29 cellular contexts compared by ENCODE assay signal in the genomic region with DNA sequence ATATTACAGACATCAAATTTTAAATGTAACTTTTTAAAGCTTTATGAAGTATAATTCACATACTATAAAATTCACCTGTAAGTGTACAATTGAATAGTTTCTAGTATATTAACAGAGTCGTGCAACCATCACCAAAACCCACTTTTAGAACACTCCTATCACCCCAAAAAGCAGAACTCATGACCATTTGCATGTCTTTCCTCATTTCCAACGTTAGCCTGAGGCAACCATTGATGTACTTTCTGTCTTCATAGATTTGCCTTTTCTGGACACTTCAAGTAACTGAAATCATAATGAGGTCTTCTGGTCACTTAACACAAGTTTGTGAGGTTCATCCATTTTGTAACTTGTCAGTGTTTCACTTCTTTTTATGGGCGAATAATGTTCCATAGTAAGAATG.
"Had no signal": no experiment of that assay in that cellular context is flagged by ENCODE, and none has a peak within 500 bp of the region (broad histone marks: within the 10 kb centered on the region; RNA-seq: fewer than 3 reads in every experiment).

No MANE protein-coding gene starts in this region.

- DNase-seq: activated CD4-positive, alpha-beta memory T cell treated with anti-CD3 and anti-CD28 coated beads, Interleukin-2, amount 10 ng/mL, durations not matched to agents 7 days and 5 days; activated CD4-positive, alpha-beta T cell treated with anti-CD3 and anti-CD28 coated beads for 36 hours; activated CD4-positive, alpha-beta T cell treated with anti-CD3 and anti-CD28 coated beads, Interleukin-2, amount 50 U/mL, for 1 hour; activated CD4-positive, CD25-positive, alpha-beta regulatory T cell; activated gamma-delta T cell treated with Interleukin-2 at 50 U/mL for 16 hours; activated naive CD4-positive, alpha-beta T cell treated with anti-CD3 and anti-CD28 coated beads, Interleukin-2, amount 10 ng/mL, durations not matched to agents 7 days and 5 days; activated naive CD8-positive, alpha-beta T cell treated with anti-CD3 and anti-CD28 coated beads for 36 hours; activated T-cell treated with anti-CD3 and anti-CD28 coated beads, Interleukin-2, amount 50 U/mL, for 72 hours; brain microvascular endothelial cell; cerebellar nuclear complex; colonic mucosa; KBM-7; NCI-H1105 treated with DMSO at 0.1 percent for 48 hours; NCI-H1436 treated with DMSO at 0.1 percent for 48 hours; NCI-H187; NCI-H2081; NCI-H510A treated with DMSO at 0.1 percent for 48 hours; NCI-H69; NK-92 treated with Interleukin-12 subunit alpha and Interleukin-12 subunit beta, amount 100 ng/mL, for 24 hours; Peyer's patch; SHP77; SW 1271; T-helper 9 cell had no signal

- H3K9me3 Mint-ChIP-seq: activated CD4-positive, alpha-beta memory T cell treated with anti-CD3 and anti-CD28 coated beads, Interleukin-2, amount 10 ng/mL, durations not matched to agents 7 days and 5 days; activated naive CD4-positive, alpha-beta T cell treated with anti-CD3 and anti-CD28 coated beads, Interleukin-2, amount 10 ng/mL, durations not matched to agents 7 days and 5 days; activated naive CD8-positive, alpha-beta T cell treated with anti-CD3 and anti-CD28 coated beads for 36 hours; activated T-cell treated with anti-CD3 and anti-CD28 coated beads, Interleukin-2, amount 50 U/mL, for 72 hours; activated T-helper 2 cell treated with anti-CD3 and anti-CD28 coated beads, Interferon-gamma antibody, Interleukin-2, Interleukin-4, amounts not matched to agents 10 μg/mL and 5 μg/mL and 100 μg/mL, durations not matched to agents 14 hours and 24 hours and 36 hours; T-helper 1 cell treated with Interleukin-12 subunit alpha and Interleukin-12 subunit beta and Interleukin-4 antibody, amounts not matched to agents 30 μg/mL and 1 μg/mL, for 36 hours had no signal

- H3K4me3 Mint-ChIP-seq: activated CD4-positive, alpha-beta memory T cell treated with anti-CD3 and anti-CD28 coated beads, Interleukin-2, amount 10 ng/mL, durations not matched to agents 7 days and 5 days; activated CD4-positive, alpha-beta T cell treated with anti-CD3 and anti-CD28 coated beads for 36 hours; activated naive CD4-positive, alpha-beta T cell treated with anti-CD3 and anti-CD28 coated beads, Interleukin-2, amount 10 ng/mL, durations not matched to agents 7 days and 5 days; activated naive CD8-positive, alpha-beta T cell treated with anti-CD3 and anti-CD28 coated beads for 36 hours; activated T-cell treated with anti-CD3 and anti-CD28 coated beads, Interleukin-2, amount 50 U/mL, for 72 hours; T-helper 1 cell treated with Interleukin-12 subunit alpha and Interleukin-12 subunit beta and Interleukin-4 antibody, amounts not matched to agents 30 μg/mL and 1 μg/mL, for 36 hours had no signal

- ATAC-seq: activated CD4-positive, alpha-beta T cell treated with anti-CD3 and anti-CD28 coated beads for 36 hours; activated T-cell treated with anti-CD3 and anti-CD28 coated beads, Interleukin-2, amount 50 U/mL, for 72 hours; SK-N-SH treated with all-trans-retinoic acid at 6 μM for 48 hours had no signal

- H3K36me3 ChIP-seq: colonic mucosa had no signal

- H3K4me3 ChIP-seq: cardiac muscle cell, colonic mucosa, Peyer's patch, SJSA1 had no signal

- H3K27ac Mint-ChIP-seq: activated CD4-positive, alpha-beta memory T cell treated with anti-CD3 and anti-CD28 coated beads, Interleukin-2, amount 10 ng/mL, durations not matched to agents 7 days and 5 days; activated CD4-positive, alpha-beta T cell treated with anti-CD3 and anti-CD28 coated beads for 36 hours; activated naive CD4-positive, alpha-beta T cell treated with anti-CD3 and anti-CD28 coated beads, Interleukin-2, amount 10 ng/mL, durations not matched to agents 7 days and 5 days; activated naive CD8-positive, alpha-beta T cell treated with anti-CD3 and anti-CD28 coated beads for 36 hours; activated T-cell treated with anti-CD3 and anti-CD28 coated beads, Interleukin-2, amount 50 U/mL, for 72 hours; activated T-helper 2 cell treated with anti-CD3 and anti-CD28 coated beads, Interferon-gamma antibody, Interleukin-2, Interleukin-4, amounts not matched to agents 10 μg/mL and 5 μg/mL and 100 μg/mL, durations not matched to agents 14 hours and 24 hours and 36 hours; T-helper 1 cell treated with Interleukin-12 subunit alpha and Interleukin-12 subunit beta and Interleukin-4 antibody, amounts not matched to agents 30 μg/mL and 1 μg/mL, for 36 hours had no signal

- H3K27ac ChIP-seq: brain microvascular endothelial cell, cardiac muscle cell, colonic mucosa, Peyer's patch, SJSA1, VCaP had no signal

- H3K9me3 ChIP-seq: colonic mucosa, Peyer's patch, SJSA1 had no signal

- H3K27me3 ChIP-seq: brain microvascular endothelial cell, cardiac muscle cell, colonic mucosa, Peyer's patch, SJSA1 had no signal

- H3K27me3 Mint-ChIP-seq: activated CD4-positive, alpha-beta memory T cell treated with anti-CD3 and anti-CD28 coated beads, Interleukin-2, amount 10 ng/mL, durations not matched to agents 7 days and 5 days; activated CD4-positive, alpha-beta T cell treated with anti-CD3 and anti-CD28 coated beads for 36 hours; activated naive CD4-positive, alpha-beta T cell treated with anti-CD3 and anti-CD28 coated beads, Interleukin-2, amount 10 ng/mL, durations not matched to agents 7 days and 5 days; activated naive CD8-positive, alpha-beta T cell treated with anti-CD3 and anti-CD28 coated beads for 36 hours had no signal

- H3K4me1 ChIP-seq: colonic mucosa, SJSA1 had no signal
